Comparison of ENCODE assay signal across 14 cellular contexts in genomic region chr9:124345063-124345462, GRCh38.
"Had no signal": no experiment of that assay in that cellular context is flagged by ENCODE, and none has a peak within 500 bp of the region (broad histone marks: within the 10 kb centered on the region; RNA-seq: fewer than 3 reads in every experiment).

No MANE protein-coding gene starts in this region.

- H3K4me1 Mint-ChIP-seq: activated naive CD8-positive, alpha-beta T cell treated with anti-CD3 and anti-CD28 coated beads for 36 hours; immature natural killer cell had no signal

- H3K4me3 ChIP-seq: breast epithelium, esophagus muscularis mucosa, smooth muscle cell had no signal

- DNase-seq: activated CD4-positive, alpha-beta T cell treated with anti-CD3 and anti-CD28 coated beads, Interleukin-2, amount 50 U/mL, for 4 hours; activated effector memory CD4-positive, alpha-beta T cell treated with anti-CD3 and anti-CD28 coated beads, Interleukin-2, amount 50 U/mL, for 16 hours; activated naive CD8-positive, alpha-beta T cell treated with anti-CD3 and anti-CD28 coated beads for 36 hours; activated T-cell treated with anti-CD3 and anti-CD28 coated beads, Interleukin-2, amount 50 U/mL, for 1 hour; immature natural killer cell; left colon; mammary epithelial cell; stimulated activated CD4-positive, alpha-beta T cell treated with anti-CD3 and anti-CD28 coated beads, Interleukin-1b, Interleukin-23, amount 100 ng/mL, for 48 hours; stimulated activated naive CD4-positive, alpha-beta T cell treated with Interleukin-2 at 50 U/mL for 16 hours had no signal

- H3K9me3 Mint-ChIP-seq: activated naive CD8-positive, alpha-beta T cell treated with anti-CD3 and anti-CD28 coated beads for 36 hours; immature natural killer cell; T-helper 1 cell treated with Interleukin-12 subunit alpha and Interleukin-12 subunit beta and Interleukin-4 antibody, amounts not matched to agents 30 μg/mL and 1 μg/mL, for 36 hours; type B pancreatic cell had no signal

- H3K27me3 Mint-ChIP-seq: activated naive CD8-positive, alpha-beta T cell treated with anti-CD3 and anti-CD28 coated beads for 36 hours; type B pancreatic cell had no signal

- H3K27ac Mint-ChIP-seq: activated naive CD8-positive, alpha-beta T cell treated with anti-CD3 and anti-CD28 coated beads for 36 hours; T-helper 1 cell treated with Interleukin-12 subunit alpha and Interleukin-12 subunit beta and Interleukin-4 antibody, amounts not matched to agents 30 μg/mL and 1 μg/mL, for 36 hours; type B pancreatic cell had no signal

- H3K4me2 ChIP-seq: smooth muscle cell had no signal

- H3K4me3 Mint-ChIP-seq: activated naive CD8-positive, alpha-beta T cell treated with anti-CD3 and anti-CD28 coated beads for 36 hours; immature natural killer cell; T-helper 1 cell treated with Interleukin-12 subunit alpha and Interleukin-12 subunit beta and Interleukin-4 antibody, amounts not matched to agents 30 μg/mL and 1 μg/mL, for 36 hours; type B pancreatic cell had no signal

- H3K36me3 Mint-ChIP-seq: type B pancreatic cell had no signal

- H3K9me3 ChIP-seq: breast epithelium, esophagus muscularis mucosa had no signal

- ATAC-seq: left colon had no signal

- H3K27ac ChIP-seq: esophagus muscularis mucosa had no signal

- H3K4me1 ChIP-seq: breast epithelium had no signal

- H3K27me3 ChIP-seq: breast epithelium, esophagus muscularis mucosa had no signal
